In the genomic region with DNA sequence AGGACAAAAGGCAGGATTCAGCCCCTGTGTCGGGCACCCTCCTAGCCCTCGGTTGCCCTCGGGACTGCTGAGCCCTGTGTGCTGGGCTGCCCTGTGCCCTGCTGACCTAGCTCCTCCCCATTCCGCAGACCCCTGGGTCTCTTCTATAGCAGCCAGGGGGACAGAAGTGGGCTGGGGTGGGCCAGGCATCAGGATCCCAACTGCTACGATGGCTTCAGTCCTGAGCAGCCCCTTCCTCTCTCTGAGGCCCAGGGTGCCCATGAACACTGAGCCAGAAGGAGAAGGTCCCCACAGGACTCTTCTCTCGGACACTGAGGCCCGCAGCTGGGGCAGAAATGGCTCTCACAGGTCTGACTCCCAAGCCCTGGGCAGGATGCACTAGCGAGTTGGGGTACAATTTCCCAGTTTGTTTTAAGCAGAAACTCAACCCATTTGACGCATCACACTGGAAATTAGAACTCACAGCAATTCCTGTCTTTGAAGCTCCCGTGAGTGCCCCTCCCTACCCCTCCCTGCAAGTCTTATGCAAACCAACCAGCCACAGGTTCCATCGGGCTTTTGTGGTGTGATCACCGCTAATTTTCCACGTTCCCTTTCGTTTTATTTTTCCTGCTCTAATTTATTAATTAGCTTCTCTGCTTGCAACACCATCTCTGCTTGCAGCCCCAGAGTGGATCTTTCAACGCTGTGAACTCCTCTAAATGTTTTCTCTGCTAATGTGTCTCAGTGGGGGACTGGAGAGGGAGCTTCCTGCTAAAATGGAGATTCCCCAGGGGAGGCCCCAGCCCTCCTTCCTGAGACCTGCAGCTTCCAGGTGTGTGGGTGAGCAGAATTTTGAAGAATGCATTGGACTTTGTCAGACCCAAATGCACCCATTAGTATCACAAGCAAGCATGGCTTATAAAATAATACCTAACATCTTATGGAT, we compare ENCODE assay signal across 20 cellular contexts. TPM values are rescaled to one million over a fixed set of nuclear protein-coding genes. Genes with fewer than 3 reads are reported as not detected.
DNase-seq lines count a peak whose midpoint lies in the region; ATAC-seq and TF ChIP-seq lines count a peak whose summit lies in the region.
"Had no signal": no experiment of that assay in that cellular context is flagged by ENCODE, and none has a peak within 500 bp of the region (broad histone marks: within the 10 kb centered on the region; RNA-seq: fewer than 3 reads in every experiment).

No MANE protein-coding gene starts in this region.

- H3K9me3 Mint-ChIP-seq in H9 (peaks cover 23 to 24% of the 10 kb centered on the region in 2 experiments), brain (peaks cover 0 to 20% (median 11%) of the 10 kb centered on the region in 5 experiments), neural progenitor cell (peaks cover 19% of the 10 kb centered on the region)
- H3K9me3 Mint-ChIP-seq: CD4-positive, alpha-beta T cell; T-helper 1 cell treated with Interleukin-12 subunit alpha and Interleukin-12 subunit beta and Interleukin-4 antibody, amounts not matched to agents 30 μg/mL and 1 μg/mL, for 36 hours had no signal

- H3K4me1 Mint-ChIP-seq in H9 (peaks cover 54 to 62% of the 10 kb centered on the region in 2 experiments), brain (peaks cover 63% of the 10 kb centered on the region), neural progenitor cell (peaks cover 39% of the 10 kb centered on the region)

- H3K27ac ChIP-seq in H9 (ENCODE audit: insufficient read length, low read depth, low read length) = no peak overlapping the region
- peak overlapping the region; percentile 53 for H3K27ac ChIP-seq in neural progenitor cell
- H3K27ac ChIP-seq: HL-60, RWPE1 had no signal

- H4K5ac ChIP-seq in H9 (ENCODE audit: insufficient read length, low read depth, low read length) = no peak overlapping the region

- no peaks in the 10 kb centered on the region for H3K36me3 ChIP-seq in neural progenitor cell
- H3K36me3 ChIP-seq: BE2C had no signal

- H3K56ac ChIP-seq in H9 (ENCODE audit: insufficient read length, low read depth, low read length) = no peak overlapping the region

- no peak overlapping the region for H3K4me3 ChIP-seq in neural progenitor cell
- H3K4me3 ChIP-seq: K562 had no signal

- H3K79me2 ChIP-seq in H9 (ENCODE audit: insufficient read depth, low read length) (no peaks in the 10 kb centered on the region; the same call in 1 of the 2 replicates), neural progenitor cell (ENCODE audit: low read depth) (peaks cover 83% of the 10 kb centered on the region)

- H3K9ac ChIP-seq in H9 (ENCODE audit: extremely low read depth, insufficient read length, low read length) = no peak overlapping the region
- no peak overlapping the region for H3K9ac ChIP-seq in neural progenitor cell

- H2BK15ac ChIP-seq in H9 (ENCODE audit: low read depth, low read length) = no peak overlapping the region

- H4K8ac ChIP-seq in H9 (replicated peaks; ENCODE audit: insufficient read length, low read depth, low read length) = no peak overlapping the region

- H4K20me1 ChIP-seq in H9 (ENCODE audit: control insufficient read depth, insufficient read depth, insufficient read length) (peaks cover 2% of the 10 kb centered on the region), neural progenitor cell (ENCODE audit: low read depth) (peaks cover 75% of the 10 kb centered on the region)

- H2BK12ac ChIP-seq in H9 (ENCODE audit: insufficient read length, low read depth, low read length) = no peak overlapping the region

- H2AFZ ChIP-seq in H9 (ENCODE audit: low read length) (no peak overlapping the region), neural progenitor cell (replicated peaks) (no peak overlapping the region)

- peaks cover 9% of the 10 kb centered on the region; the same call in 1 of the 2 replicates for H3K4me1 ChIP-seq in H9 (ENCODE audit: insufficient read depth, low read length)
- peaks cover 44% of the 10 kb centered on the region for H3K4me1 ChIP-seq in neural progenitor cell
- H3K4me1 ChIP-seq: BE2C had no signal

- no peaks in the 10 kb centered on the region for H3K23me2 ChIP-seq in H9 (ENCODE audit: insufficient read length, low read depth, low read length, poor library complexity, severe bottlenecking)

- no peak overlapping the region for H4K91ac ChIP-seq in H9 (ENCODE audit: insufficient read length, low read depth, low read length)

- DNase-seq in H9 (peak; percentile 47), NCI-H146 treated with DMSO at 0.1 percent for 48 hours (lab: John Stamatoyannopoulos, UW; ENCODE audit: unreplicated experiment) (peak; percentile 30), neural progenitor cell (ENCODE audit: low spot score) (no peak), medulla oblongata (ENCODE audit: extremely low spot score) (no peak)
- DNase-seq in stimulated activated CD4-positive, alpha-beta T cell treated with anti-CD3 and anti-CD28 coated beads, Interleukin-4, amount 100 ng/mL, for 24 hours = no peak
- DNase-seq in NK-92 treated with Interleukin-12 subunit alpha and Interleukin-12 subunit beta, amount 100 ng/mL, for 24 hours (lab: John Stamatoyannopoulos, UW) = no peak
- DNase-seq: BE2C; Calu3; CD4-positive, alpha-beta T cell; NCI-H1436 treated with DMSO at 0.1 percent for 48 hours; NCI-H2081 treated with DMSO at 0.1 percent for 48 hours; NCI-H2227 treated with DMSO at 0.1 percent for 48 hours; NCI-H524; PC-3 had no signal

- no peak for ATAC-seq in HG02840 (IDR thresholded peaks at IDR 0.05; ENCODE audit: low FRiP score, unreplicated experiment)
- ATAC-seq: K562, PC-3 had no signal

- peaks cover 2% of the 10 kb centered on the region for H3K79me1 ChIP-seq in H9 (ENCODE audit: insufficient read depth, low read depth, low read length, poor library complexity, severe bottlenecking)

- H3K18ac ChIP-seq in H9 (ENCODE audit: insufficient read length, low read depth, low read length) = no peak overlapping the region

- H2AK5ac ChIP-seq in H9 (ENCODE audit: insufficient read length, low read length) = no peak overlapping the region

- H2BK5ac ChIP-seq in H9 (ENCODE audit: insufficient read length, low read length) = no peak overlapping the region

- H3K4me3 Mint-ChIP-seq in H9 (peak overlapping the region; percentile 25 to 78), brain (peak overlapping the region in 2 of 5 experiments; percentile 7 to 19), neural progenitor cell (no peak overlapping the region)
- H3K4me3 Mint-ChIP-seq: CD4-positive, alpha-beta T cell; T-helper 1 cell treated with Interleukin-12 subunit alpha and Interleukin-12 subunit beta and Interleukin-4 antibody, amounts not matched to agents 30 μg/mL and 1 μg/mL, for 36 hours had no signal

- H3K4me2 ChIP-seq in H9 (ENCODE audit: insufficient read depth, insufficient read length, low read length) (peak overlapping the region; percentile 21), neural progenitor cell (peak overlapping the region; percentile 49)

- H2BK120ac ChIP-seq in H9 (ENCODE audit: low read depth, low read length, poor library complexity, severe bottlenecking) = no peak overlapping the region

- no peak overlapping the region for H3K23ac ChIP-seq in H9 (ENCODE audit: insufficient read length, low read depth, low read length)

- H3K27me3 Mint-ChIP-seq in H9 (ENCODE audit: low read depth) (peaks cover 9% of the 10 kb centered on the region), brain (no peaks in the 10 kb centered on the region), neural progenitor cell (ENCODE audit: insufficient read depth, low read depth) (peaks cover 3% of the 10 kb centered on the region)
- H3K27me3 Mint-ChIP-seq: CD4-positive, alpha-beta T cell had no signal

- peaks cover 28 to 30% (median 30%) of the 10 kb centered on the region in 3 experiments for H3K36me3 Mint-ChIP-seq in H9 (ENCODE audit: insufficient read depth in 1 of 3, low read depth in 3 of 3)
- peaks cover 30% of the 10 kb centered on the region for H3K36me3 Mint-ChIP-seq in brain
- H3K36me3 Mint-ChIP-seq in neural progenitor cell = peaks cover 35% of the 10 kb centered on the region

- TF ChIP-seq CTCF in H9 (conservative IDR thresholded peaks at IDR 0.05) (no peak), brain (conservative IDR thresholded peaks at IDR 0.05) (no peak), neural progenitor cell (IDR thresholded peaks at IDR 0.05) (no peak)

- H2BK20ac ChIP-seq in H9 (ENCODE audit: low read depth, low read length, poor library complexity, severe bottlenecking) = no peak overlapping the region

- no peak overlapping the region for H3K4ac ChIP-seq in H9 (ENCODE audit: low read depth, low read length)

- H3K27ac Mint-ChIP-seq in H9 = peak overlapping the region; percentile 78 to 97 (median 82)
- peak overlapping the region in 3 of 5 experiments; percentile 22 to 89 (median 80) for H3K27ac Mint-ChIP-seq in brain
- peak overlapping the region; percentile 34 for H3K27ac Mint-ChIP-seq in neural progenitor cell
- H3K27ac Mint-ChIP-seq: CD4-positive, alpha-beta T cell; T-helper 1 cell treated with Interleukin-12 subunit alpha and Interleukin-12 subunit beta and Interleukin-4 antibody, amounts not matched to agents 30 μg/mL and 1 μg/mL, for 36 hours had no signal

- H3K9me3 ChIP-seq in H9 (ENCODE audit: control insufficient read depth, low read depth, low read length) = no peaks in the 10 kb centered on the region
- peaks cover 5% of the 10 kb centered on the region for H3K9me3 ChIP-seq in neural progenitor cell (ENCODE audit: low read depth)
- H3K9me3 ChIP-seq: BE2C had no signal

- no peak overlapping the region for H3T11ph ChIP-seq in H9 (ENCODE audit: low read length)

- H3F3A ChIP-seq in neural progenitor cell (ENCODE audit: low read depth) = peaks cover 39% of the 10 kb centered on the region

- no CpG with 5 or more reads among the region's 15 CpGs for WGBS in H9 (ENCODE audit: extremely low coverage, insufficient read length, low lambda C conversion rate)

- no peaks in the 10 kb centered on the region for H3K27me3 ChIP-seq in H9 (ENCODE audit: insufficient read depth, low read length)
- no peaks in the 10 kb centered on the region for H3K27me3 ChIP-seq in neural progenitor cell
- H3K27me3 ChIP-seq: BE2C had no signal

- no peak overlapping the region for H3K14ac ChIP-seq in H9 (ENCODE audit: insufficient read depth, low read length)

RNA-seq across cellular contexts. Expression of a gene that starts 56.7 kb away (rescaled TPM):
- total RNA-seq in H9 (2021) = 54.3 and 60.3 TPM in 2 replicates
- polyA plus RNA-seq in brain (ENCODE audit: insufficient read depth, low read depth, low replicate concordance) = 8.2 TPM
- 6.7 and 22.6 TPM in 2 replicates for total RNA-seq in neural progenitor cell (ENCODE audit: low replicate concordance)
- total RNA-seq: Calu3; CD4-positive, alpha-beta T cell; K562; PC-3 had no signal

Comparison
In these comparisons a context has a peak if more than half of its experiments do, and no peak if none do; other contexts are left out.
1. DNase-seq: peak in H9 (single experiment) and NCI-H146 treated with DMSO at 0.1 percent for 48 hours (single experiment); none in neural progenitor cell (single experiment), medulla oblongata (single experiment), stimulated activated CD4-positive, alpha-beta T cell treated with anti-CD3 and anti-CD28 coated beads, Interleukin-4, amount 100 ng/mL, for 24 hours (single experiment) and NK-92 treated with Interleukin-12 subunit alpha and Interleukin-12 subunit beta, amount 100 ng/mL, for 24 hours (single experiment).
2. Peak in every context shown above with its lines, with median percentiles within 50 percentile points of each other: H3K27ac Mint-ChIP-seq.